Comparison of ENCODE assay signal across 8 cellular contexts in genomic region chr11:58524232-58525036, GRCh38. TPM values are rescaled to one million over a fixed set of nuclear protein-coding genes. Genes with fewer than 3 reads are reported as not detected.
DNase-seq lines count a peak whose midpoint lies in the region; ATAC-seq lines count a peak whose summit lies in the region.

No MANE protein-coding gene starts in this region.

- H3K4me1 ChIP-seq in CD4-positive, CD25-positive, alpha-beta regulatory T cell (ENCODE audit: control insufficient read depth, insufficient read depth, low read length, poor library complexity, severe bottlenecking): peaks cover 26% of the 10 kb centered on the region

- peaks cover 22% of the 10 kb centered on the region for H3K36me3 Mint-ChIP-seq in CD4-positive, CD25-positive, alpha-beta regulatory T cell
- H3K36me3 Mint-ChIP-seq in stimulated activated naive B cell treated with anti-CD40 and anti-IgM and Interleukin-4, amounts not matched to agents 10 μg/mL and 1 μg/mL and 100 μg/mL, for 72 hours: peaks cover 37 to 61% of the 10 kb centered on the region in 2 donors

- H3K27me3 ChIP-seq in CD4-positive, CD25-positive, alpha-beta regulatory T cell (ENCODE audit: control insufficient read depth, insufficient read depth, low read length): no peaks in the 10 kb centered on the region

- peaks cover 18 to 48% (median 29%) of the 10 kb centered on the region in 4 donors for H3K4me1 Mint-ChIP-seq in CD4-positive, CD25-positive, alpha-beta regulatory T cell
- H3K4me1 Mint-ChIP-seq in stimulated activated naive B cell treated with anti-CD40 and anti-IgM and Interleukin-4, amounts not matched to agents 10 μg/mL and 1 μg/mL and 100 μg/mL, for 72 hours: peaks cover 26 to 58% of the 10 kb centered on the region in 2 donors

- no peaks in the 10 kb centered on the region for H3K9me3 Mint-ChIP-seq in CD4-positive, CD25-positive, alpha-beta regulatory T cell
- peaks cover 4 to 9% of the 10 kb centered on the region in 2 donors for H3K9me3 Mint-ChIP-seq in stimulated activated naive B cell treated with anti-CD40 and anti-IgM and Interleukin-4, amounts not matched to agents 10 μg/mL and 1 μg/mL and 100 μg/mL, for 72 hours

- H3K4me3 ChIP-seq in CD4-positive, CD25-positive, alpha-beta regulatory T cell (ENCODE audit: low read depth, low read length): peak overlapping the region; percentile 79

- DNase-seq in CD4-positive, CD25-positive, alpha-beta regulatory T cell: peak; percentile 21 to 71 (median 59)
- DNase-seq in NCI-H2196 treated with DMSO at 0.1 percent for 48 hours (lab: John Stamatoyannopoulos, UW; ENCODE audit: unreplicated experiment) (peak; percentile 50), lung microvascular endothelial cell (ENCODE audit: low read depth in 2 of 2) (peak; percentile 79 to 85)
- peak; percentile 38 to 45 for DNase-seq in activated CD4-positive, alpha-beta T cell treated with anti-CD3 and anti-CD28 coated beads for 4 hours
- peak; percentile 30 for DNase-seq in effector CD8-positive, alpha-beta T cell (lab: John Stamatoyannopoulos, UW)
- peak; percentile 75 for DNase-seq in stimulated activated naive B cell treated with anti-CD40 and anti-IgM and Interleukin-4, amounts not matched to agents 10 μg/mL and 1 μg/mL and 100 μg/mL, for 72 hours

- H3K27ac ChIP-seq in CD4-positive, CD25-positive, alpha-beta regulatory T cell (ENCODE audit: insufficient read depth, low read length, poor library complexity, severe bottlenecking): peak overlapping the region; percentile 89

- peaks cover 24% of the 10 kb centered on the region for H3K36me3 ChIP-seq in CD4-positive, CD25-positive, alpha-beta regulatory T cell (ENCODE audit: control insufficient read depth, insufficient read depth, low read length)

- H3K27me3 Mint-ChIP-seq in CD4-positive, CD25-positive, alpha-beta regulatory T cell: no peaks in the 10 kb centered on the region
- H3K27me3 Mint-ChIP-seq in stimulated activated naive B cell treated with anti-CD40 and anti-IgM and Interleukin-4, amounts not matched to agents 10 μg/mL and 1 μg/mL and 100 μg/mL, for 72 hours: no peaks in the 10 kb centered on the region

- ATAC-seq in CD4-positive, CD25-positive, alpha-beta regulatory T cell (ENCODE audit: low read depth in 2 of 2): peak; percentile 48 to 52
- ATAC-seq in GM18909 (IDR thresholded peaks at IDR 0.05; ENCODE audit: poor library complexity, unreplicated experiment) (peak; percentile 62), HG03135 (IDR thresholded peaks at IDR 0.05; ENCODE audit: unreplicated experiment) (peak; percentile 24)
- ATAC-seq in stimulated activated naive B cell treated with anti-CD40 and anti-IgM and Interleukin-4, amounts not matched to agents 10 μg/mL and 1 μg/mL and 100 μg/mL, for 72 hours (replicated peaks): peak; percentile 51 to 59

- H3K9me3 ChIP-seq in CD4-positive, CD25-positive, alpha-beta regulatory T cell (ENCODE audit: control insufficient read depth in 2 of 2, low read length in 2 of 2): no peaks in the 10 kb centered on the region

- peak overlapping the region; percentile 22 to 93 (median 78) for H3K4me3 Mint-ChIP-seq in CD4-positive, CD25-positive, alpha-beta regulatory T cell
- peak overlapping the region; percentile 79 to 81 for H3K4me3 Mint-ChIP-seq in stimulated activated naive B cell treated with anti-CD40 and anti-IgM and Interleukin-4, amounts not matched to agents 10 μg/mL and 1 μg/mL and 100 μg/mL, for 72 hours

- peak overlapping the region; percentile 87 to 91 (median 89) for H3K27ac Mint-ChIP-seq in CD4-positive, CD25-positive, alpha-beta regulatory T cell
- peak overlapping the region; percentile 96 for H3K27ac Mint-ChIP-seq in stimulated activated naive B cell treated with anti-CD40 and anti-IgM and Interleukin-4, amounts not matched to agents 10 μg/mL and 1 μg/mL and 100 μg/mL, for 72 hours

RNA-seq across cellular contexts. Expression of gene OR5B21, which starts 16.5 kb away (rescaled TPM):
- not detected for total RNA-seq in CD4-positive, CD25-positive, alpha-beta regulatory T cell
- not detected for polyA plus RNA-seq in CD4-positive, CD25-positive, alpha-beta regulatory T cell
- not detected in 2 replicates for total RNA-seq in lung microvascular endothelial cell

RNA-seq across cellular contexts. Expression of gene LPXN, which starts 51.2 kb away (rescaled TPM):
- 101 TPM for total RNA-seq in CD4-positive, CD25-positive, alpha-beta regulatory T cell
- polyA plus RNA-seq in CD4-positive, CD25-positive, alpha-beta regulatory T cell: 100 to 1,000 TPM; 221 to 314 (median 265) TPM
- 2.0 and 3.1 TPM in 2 replicates for total RNA-seq in lung microvascular endothelial cell

RNA-seq across cellular contexts. Expression of gene ZFP91, which starts 54.4 kb away (rescaled TPM):
- 46.5 TPM for total RNA-seq in CD4-positive, CD25-positive, alpha-beta regulatory T cell
- 1 to 10 TPM; 5.0 to 8.6 (median 6.8) TPM for polyA plus RNA-seq in CD4-positive, CD25-positive, alpha-beta regulatory T cell
- 28.1 and 34.3 TPM in 2 replicates for total RNA-seq in lung microvascular endothelial cell

Comparison
In these comparisons a context has a peak if more than half of its experiments do, and no peak if none do; other contexts are left out.
1. Peak in every context shown above with its lines: DNase-seq, ATAC-seq, H3K4me3 ChIP-seq and H3K27ac ChIP-seq.
2. DNase-seq: peak in every context shown above with its lines; median percentile 82 in lung microvascular endothelial cell; 75 in stimulated activated naive B cell treated with anti-CD40 and anti-IgM and Interleukin-4, amounts not matched to agents 10 μg/mL and 1 μg/mL and 100 μg/mL, for 72 hours; 59 in CD4-positive, CD25-positive, alpha-beta regulatory T cell; 50 in NCI-H2196 treated with DMSO at 0.1 percent for 48 hours; 42 in activated CD4-positive, alpha-beta T cell treated with anti-CD3 and anti-CD28 coated beads for 4 hours; 30 in effector CD8-positive, alpha-beta T cell.
3. RNA of gene LPXN, which starts 51.2 kb away (total RNA-seq): 101 TPM in CD4-positive, CD25-positive, alpha-beta regulatory T cell (single experiment); 2.0 to 3.1 TPM in lung microvascular endothelial cell; every median in the first group is over 10 times any median in the second.